Comparison of ENCODE assay signal across 2 cellular contexts in genomic region chr2:190376083-190376482, GRCh38.
TF ChIP-seq lines count a peak whose summit lies in the region.

No MANE protein-coding gene starts in this region.

TF ChIP-seq in IMR-90, 13 proteins besides CTCF, POLR2A, EP300 and RAD21:
- TF ChIP-seq ELK1 (IDR thresholded peaks at IDR 0.05; ENCODE audit: borderline replicate concordance, low read depth, low read length) (no peak), RFX5 (IDR thresholded peaks at IDR 0.05; ENCODE audit: low read depth, low read length) (no peak), RCOR1 (IDR thresholded peaks at IDR 0.05; ENCODE audit: insufficient replicate concordance, low read length) (no peak), USF2 (IDR thresholded peaks at IDR 0.05; ENCODE audit: low read depth, low read length) (no peak), MAZ (IDR thresholded peaks at IDR 0.05; ENCODE audit: borderline replicate concordance, low read depth, low read length) (no peak), MAFK (IDR thresholded peaks at IDR 0.05; ENCODE audit: low read depth, low read length) (no peak), NFE2L2 (IDR thresholded peaks at IDR 0.05; ENCODE audit: low read depth, low read length) (no peak), CEBPB (IDR thresholded peaks at IDR 0.05; ENCODE audit: low read depth, low read length) (no peak), FOS (IDR thresholded peaks at IDR 0.05; ENCODE audit: low read depth, low read length) (no peak)
TF ChIP-seq in IMR-90: peak in this region for 0.

TF ChIP-seq in K562, 482 proteins besides CTCF, POLR2A, EP300 and RAD21 (continues in another document):
- TF ChIP-seq HOMEZ (CRISPR knock-in tag; IDR thresholded peaks at IDR 0.05) (no peak), SRSF1 (IDR thresholded peaks at IDR 0.05; ENCODE audit: low read depth, low read length) (no peak), CTCFL (IDR thresholded peaks at IDR 0.05; ENCODE audit: borderline replicate concordance, insufficient read depth, low read depth, low read length, poor library complexity, severe bottlenecking) (no peak), ZNF75A (CRISPR knock-in tag; IDR thresholded peaks at IDR 0.05) (no peak), BCLAF1 (IDR thresholded peaks at IDR 0.05; ENCODE audit: borderline replicate concordance in 1 of 2, control insufficient read depth in 1 of 2, low read depth in 2 of 2, low read length in 1 of 2) (no peak), RBM25 (IDR thresholded peaks at IDR 0.05; ENCODE audit: low read depth, low read length, severe bottlenecking) (peak; percentile 87), MAFK (IDR thresholded peaks at IDR 0.05; ENCODE audit: low read length) (no peak), SRF (CRISPR knock-in tag; IDR thresholded peaks at IDR 0.05) (no peak), FOXM1 (IDR thresholded peaks at IDR 0.05; ENCODE audit: low read depth) (no peak), FOXM1 (CRISPR knock-in tag; IDR thresholded peaks at IDR 0.05; ENCODE audit: low read depth) (no peak), CSDE1 (IDR thresholded peaks at IDR 0.05) (no peak), KDM1A (IDR thresholded peaks at IDR 0.05) (0 out of 4 replicates have a peak, but pooled peaks have one; percentile 25 to 43), RBM34 (IDR thresholded peaks at IDR 0.05; ENCODE audit: borderline replicate concordance, insufficient read depth, low read length) (no peak), FOXJ3 (CRISPR knock-in tag; IDR thresholded peaks at IDR 0.05) (no peak), PRPF4 (IDR thresholded peaks at IDR 0.05; ENCODE audit: insufficient read depth, low read depth, low read length, poor library complexity, severe bottlenecking) (no peak), ZHX1 (conservative IDR thresholded peaks at IDR 0.05; ENCODE audit: low read length) (no peak), SMARCA5 (IDR thresholded peaks at IDR 0.05) (0 out of 2 replicates have a peak, but pooled peaks have one; percentile 24), CHD2 (IDR thresholded peaks at IDR 0.05; ENCODE audit: low read depth, low read length) (no peak), ZFP30 (CRISPR knock-in tag; IDR thresholded peaks at IDR 0.05; ENCODE audit: borderline replicate concordance) (no peak), MNT (conservative IDR thresholded peaks at IDR 0.05) (no peak), MTA3 (IDR thresholded peaks at IDR 0.05; ENCODE audit: borderline replicate concordance) (no peak), RREB1 (CRISPR knock-in tag; IDR thresholded peaks at IDR 0.05) (no peak), SMAD1 (IDR thresholded peaks at IDR 0.05; ENCODE audit: low read depth, low read length, partially characterized antibody) (no peak), NELFE (IDR thresholded peaks at IDR 0.05; ENCODE audit: insufficient read depth, insufficient read length) (no peak), PTRF (tag; IDR thresholded peaks at IDR 0.05) (no peak), BRD4 (IDR thresholded peaks at IDR 0.05) (no peak), THAP12 (CRISPR knock-in tag; IDR thresholded peaks at IDR 0.05) (no peak), DDX20 (tag; IDR thresholded peaks at IDR 0.05; ENCODE audit: low read depth) (no peak), MXD1 (CRISPR knock-in tag; IDR thresholded peaks at IDR 0.05; ENCODE audit: borderline replicate concordance, poor library complexity, severe bottlenecking) (no peak), CBX3 (IDR thresholded peaks at IDR 0.05; ENCODE audit: borderline replicate concordance in 1 of 2, low read length in 2 of 2) (no peak), FIP1L1 (IDR thresholded peaks at IDR 0.05; ENCODE audit: low read depth, low read length, poor library complexity, severe bottlenecking) (no peak), ZBTB34 (CRISPR knock-in tag; IDR thresholded peaks at IDR 0.05) (no peak), BCOR (IDR thresholded peaks at IDR 0.05) (peak; percentile 76), FOXJ2 (tag; IDR thresholded peaks at IDR 0.05) (no peak)
